In the genomic region with DNA sequence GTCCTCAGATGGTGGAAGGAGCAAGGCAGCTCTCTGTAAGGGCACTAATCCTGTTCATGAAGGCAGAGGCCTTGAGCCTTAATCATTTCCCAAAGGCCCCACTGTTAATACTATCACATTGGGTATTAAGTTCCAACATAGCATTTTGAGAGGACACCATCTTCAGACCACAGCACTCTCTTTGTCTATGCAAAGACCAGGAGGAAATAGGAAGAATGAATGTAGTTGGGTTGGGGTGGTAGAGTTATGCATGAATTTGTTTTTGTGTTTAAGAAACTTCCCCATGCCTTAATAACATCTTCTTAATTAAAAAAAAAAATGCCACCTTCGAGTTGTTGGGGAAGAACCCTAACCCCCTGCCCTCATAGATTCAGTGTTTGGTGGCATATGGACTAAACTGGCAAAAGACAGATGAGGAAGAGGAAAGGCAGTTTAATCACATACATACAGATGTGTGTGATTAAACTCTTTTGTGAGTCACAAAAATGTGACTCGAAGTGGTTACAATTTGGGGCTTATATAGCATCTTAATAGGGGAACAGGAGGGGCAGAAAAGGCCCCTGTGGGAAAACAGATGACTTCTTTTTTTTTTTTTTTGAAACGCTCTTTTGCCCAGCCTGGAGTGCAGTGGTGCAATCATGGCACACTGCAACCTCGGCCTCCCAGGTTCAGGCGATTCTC, we compare ENCODE assay signal across 1 cellular context.
A peak's percentile ranks its signal among the peaks of the same experiment; 100 is the strongest.
TF ChIP-seq lines count a peak whose summit lies in the region.

No MANE protein-coding gene starts in this region.

TF ChIP-seq in GM12878, 131 proteins besides CTCF, POLR2A, EP300 and RAD21:
- TF ChIP-seq NR2C1 (IDR thresholded peaks at IDR 0.05) (no peak), ZNF384 (IDR thresholded peaks at IDR 0.05; ENCODE audit: borderline replicate concordance, low read depth, low read length) (peak; percentile 13; the same call in 1 of the 2 replicates)
TF ChIP-seq in GM12878: peak in this region for 1.
